ENCODE assay signal across 8 cellular contexts in the genomic region with DNA sequence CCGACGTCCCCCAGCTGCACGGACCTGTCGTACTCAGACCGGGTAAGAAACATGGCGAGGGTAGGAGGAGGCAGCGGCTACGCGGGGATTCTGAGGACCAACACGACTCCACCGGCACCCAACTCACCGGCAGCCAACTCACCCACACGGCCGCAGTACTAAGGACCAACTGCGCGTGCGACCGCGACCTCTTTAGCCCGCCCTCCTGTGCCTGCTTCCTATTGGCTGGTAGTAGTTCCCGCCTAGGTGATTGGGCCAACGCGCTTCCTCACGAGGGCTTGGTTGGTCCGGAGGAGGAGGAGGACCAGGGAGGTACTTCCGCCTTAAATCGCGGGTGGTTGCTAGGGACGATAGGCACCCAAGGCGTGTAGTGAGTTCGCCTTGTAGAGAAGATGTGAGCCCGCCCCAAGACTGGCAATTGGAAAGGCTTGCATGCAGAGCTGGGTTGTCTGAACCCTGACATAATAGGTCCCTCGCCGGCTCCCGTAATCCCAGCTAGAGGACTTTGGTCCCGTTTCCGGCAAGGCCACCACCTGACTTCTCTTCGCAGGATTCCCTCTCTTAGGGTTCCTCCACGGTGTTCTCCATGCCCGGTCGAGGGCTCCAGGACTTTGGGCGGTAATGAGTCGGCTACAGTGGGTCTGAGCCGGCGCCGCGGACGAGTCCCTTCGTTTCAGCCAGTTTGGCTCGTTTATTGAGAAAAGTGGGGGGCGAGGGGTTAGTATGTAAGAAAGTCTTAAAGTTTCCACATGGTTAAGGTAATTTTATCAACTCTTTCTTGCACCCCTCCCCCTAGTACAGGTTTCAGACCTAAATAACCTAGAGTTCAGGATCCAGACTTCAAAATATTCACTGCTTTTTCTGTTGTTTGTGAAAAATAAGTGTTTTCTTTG. TPM values are rescaled to one million over a fixed set of nuclear protein-coding genes. Genes with fewer than 3 reads are reported as not detected.
DNase-seq lines count a peak whose midpoint lies in the region; ATAC-seq and TF ChIP-seq lines count a peak whose summit lies in the region.

A gene (minus strand): TSS at position 171 of the 893 bp plus-strand sequence. CDS start 118 bp downstream, at position 53.

- DNase-seq in EH (ENCODE audit: low read depth) (peak; percentile 100), H4 (ENCODE audit: low spot score) (peak; percentile 100), LoVo (ENCODE audit: low spot score) (peak; percentile 99), RWPE2 (ENCODE audit: low spot score) (peak; percentile 98), fibroblast of mammary gland (ENCODE audit: low read depth) (peak; percentile 99)
- peak; percentile 96 for DNase-seq in activated T-helper 2 cell treated with anti-CD3 and anti-CD28 coated beads, Interferon-gamma antibody, Interleukin-2, Interleukin-4, amounts not matched to agents 10 μg/mL and 5 μg/mL and 100 μg/mL, durations not matched to agents 14 hours and 24 hours and 36 hours (ENCODE audit: low spot score)
- peak; percentile 78 to 98 (median 94) for DNase-seq in naive thymus-derived CD8-positive, alpha-beta T cell
- DNase-seq in stimulated activated naive CD4-positive, alpha-beta T cell (lab: John Stamatoyannopoulos, UW): peak; percentile 85 to 95 (median 94)

- peak within 1 kb of the TSS; percentile 91 for H3K27ac ChIP-seq in RWPE2 (ENCODE audit: poor library complexity, severe bottlenecking)

- H3K36me3 ChIP-seq in RWPE2 (ENCODE audit: low read depth): peaks cover 24% of the 10 kb centered on the region

- intact Hi-C loops in activated T-helper 2 cell treated with anti-CD3 and anti-CD28 coated beads, Interferon-gamma antibody, Interleukin-2, Interleukin-4, amounts not matched to agents 10 μg/mL and 5 μg/mL and 100 μg/mL, durations not matched to agents 14 hours and 24 hours and 36 hours (cut with micrococcal nuclease): loop anchor here (1.0 to 5.0 kb wide), 8 partner anchors 28 to 912 kb away; a partner anchor contains a TSS

- no peaks in the 10 kb centered on the region for H3K9me3 ChIP-seq in RWPE2 (ENCODE audit: severe bottlenecking)

- peaks cover 22% of the 10 kb centered on the region for H3K4me1 ChIP-seq in RWPE2 (ENCODE audit: insufficient read depth, poor library complexity, severe bottlenecking)

- no peaks in the 10 kb centered on the region for H3K27me3 ChIP-seq in RWPE2 (ENCODE audit: insufficient read depth, poor library complexity, severe bottlenecking)

- H3K9me3 Mint-ChIP-seq in activated T-helper 2 cell treated with anti-CD3 and anti-CD28 coated beads, Interferon-gamma antibody, Interleukin-2, Interleukin-4, amounts not matched to agents 10 μg/mL and 5 μg/mL and 100 μg/mL, durations not matched to agents 14 hours and 24 hours and 36 hours: no peaks in the 10 kb centered on the region
- no peaks in the 10 kb centered on the region for H3K9me3 Mint-ChIP-seq in naive thymus-derived CD8-positive, alpha-beta T cell

- peaks cover 32% of the 10 kb centered on the region for H3K36me3 Mint-ChIP-seq in activated T-helper 2 cell treated with anti-CD3 and anti-CD28 coated beads, Interferon-gamma antibody, Interleukin-2, Interleukin-4, amounts not matched to agents 10 μg/mL and 5 μg/mL and 100 μg/mL, durations not matched to agents 14 hours and 24 hours and 36 hours (ENCODE audit: low read depth)
- H3K36me3 Mint-ChIP-seq in naive thymus-derived CD8-positive, alpha-beta T cell: peaks cover 0 to 17% (median 0%) of the 10 kb centered on the region in 3 donors

- peak within 1 kb of the TSS; percentile 97 for H3K27ac Mint-ChIP-seq in activated T-helper 2 cell treated with anti-CD3 and anti-CD28 coated beads, Interferon-gamma antibody, Interleukin-2, Interleukin-4, amounts not matched to agents 10 μg/mL and 5 μg/mL and 100 μg/mL, durations not matched to agents 14 hours and 24 hours and 36 hours
- peak within 1 kb of the TSS; percentile 77 to 99 (median 98) for H3K27ac Mint-ChIP-seq in naive thymus-derived CD8-positive, alpha-beta T cell

- no peaks in the 10 kb centered on the region for H3K27me3 Mint-ChIP-seq in activated T-helper 2 cell treated with anti-CD3 and anti-CD28 coated beads, Interferon-gamma antibody, Interleukin-2, Interleukin-4, amounts not matched to agents 10 μg/mL and 5 μg/mL and 100 μg/mL, durations not matched to agents 14 hours and 24 hours and 36 hours (ENCODE audit: low read depth)
- H3K27me3 Mint-ChIP-seq in naive thymus-derived CD8-positive, alpha-beta T cell: no peaks in the 10 kb centered on the region

- peak; percentile 98 for ATAC-seq in RWPE2 (ENCODE audit: low read depth)
- ATAC-seq in naive thymus-derived CD8-positive, alpha-beta T cell: peak; percentile 91 to 92

- H3K4me3 Mint-ChIP-seq in activated T-helper 2 cell treated with anti-CD3 and anti-CD28 coated beads, Interferon-gamma antibody, Interleukin-2, Interleukin-4, amounts not matched to agents 10 μg/mL and 5 μg/mL and 100 μg/mL, durations not matched to agents 14 hours and 24 hours and 36 hours (ENCODE audit: low read depth): peak within 1 kb of the TSS; percentile 95
- H3K4me3 Mint-ChIP-seq in naive thymus-derived CD8-positive, alpha-beta T cell: peak within 1 kb of the TSS; percentile 94 to 99 (median 97)

- H3K4me1 Mint-ChIP-seq in activated T-helper 2 cell treated with anti-CD3 and anti-CD28 coated beads, Interferon-gamma antibody, Interleukin-2, Interleukin-4, amounts not matched to agents 10 μg/mL and 5 μg/mL and 100 μg/mL, durations not matched to agents 14 hours and 24 hours and 36 hours (ENCODE audit: low read depth): peaks cover 28% of the 10 kb centered on the region
- H3K4me1 Mint-ChIP-seq in naive thymus-derived CD8-positive, alpha-beta T cell: peaks cover 24 to 43% (median 40%) of the 10 kb centered on the region in 4 donors

- H3K4me3 ChIP-seq in RWPE2 (ENCODE audit: severe bottlenecking) (peak within 1 kb of the TSS; percentile 87), fibroblast of mammary gland (ENCODE audit: control insufficient read depth, low read depth, low read length) (peak within 1 kb of the TSS; percentile 80)

- TF ChIP-seq CTCF in RWPE2 (IDR thresholded peaks at IDR 0.05; ENCODE audit: poor library complexity, severe bottlenecking) (no peak), fibroblast of mammary gland (conservative IDR thresholded peaks at IDR 0.05; ENCODE audit: control insufficient read depth, insufficient read depth, low read depth, low read length) (no peak)

- POLR2A ChIA-PET in naive thymus-derived CD8-positive, alpha-beta T cell (lab: Charles Lee): interaction anchor here (0.7 to 4.5 kb wide), 20 partner anchors 14 to 912 kb away, joined by 3 to 39 read pairs (median 4); a partner anchor contains a TSS

RNA-seq across cellular contexts. Expression of the gene that starts here (rescaled TPM):
- 154 and 184 TPM in 2 replicates for total RNA-seq in H4 (2014; rRNA removed; shearing (Covaris generic))
- 257 and 281 TPM in 2 replicates for total RNA-seq in activated T-helper 2 cell treated with anti-CD3 and anti-CD28 coated beads, Interferon-gamma antibody, Interleukin-2, Interleukin-4, amounts not matched to agents 10 μg/mL and 5 μg/mL and 100 μg/mL, durations not matched to agents 14 hours and 24 hours and 36 hours
- 10 to 100 TPM; 71.1 to 74.5 TPM for total RNA-seq in naive thymus-derived CD8-positive, alpha-beta T cell
- polyA plus RNA-seq in naive thymus-derived CD8-positive, alpha-beta T cell: 10 to 100 TPM; 73.8 to 93.9 (median 84.6) TPM

Comparison
In these comparisons a context has a peak if more than half of its experiments do, and no peak if none do; other contexts are left out.
1. Peak in every context shown above with its lines: DNase-seq, ATAC-seq, H3K4me3 ChIP-seq and H3K27ac ChIP-seq.